In genomic region chr9:35733109-35733541, GRCh38 we compare ENCODE assay signal across 8 cellular contexts. TPM values are rescaled to one million over a fixed set of nuclear protein-coding genes. Genes with fewer than 3 reads are reported as not detected.
A peak's percentile ranks its signal among the peaks of the same experiment; 100 is the strongest.
DNase-seq lines count a peak whose midpoint lies in the region; ATAC-seq and TF ChIP-seq lines count a peak whose summit lies in the region.

No MANE protein-coding gene starts in this region.

- intact Hi-C loops in HCT116 (cut with micrococcal nuclease) = no loop called here
- intact Hi-C loops in lower lobe of right lung (cut with DNase I) = no loop called here
- intact Hi-C loops in aorta (cut with DNase I) = loop anchor here in 1 of 2 donors (2.0 kb wide), 1 partner anchor 128 kb away; the partner anchor contains the start of gene TESK1

- H3K4me3 ChIP-seq in HCT116 (replicated peaks in 1 of 2; ENCODE audit: low read depth in 1 of 2, low read length in 2 of 2) (peak overlapping the region; percentile 92 to 94), OCI-LY1 (ENCODE audit: low read depth, low read length, poor library complexity, severe bottlenecking) (peak overlapping the region; percentile 96), cardiac fibroblast (replicated peaks in 1 of 2; ENCODE audit: low read depth in 2 of 2, low read length in 2 of 2) (peak overlapping the region; percentile 86 to 87), lower lobe of right lung (peak overlapping the region; percentile 84), aorta (ENCODE audit: low read length in 2 of 2) (peak overlapping the region in 1 of 2 donors; percentile 68)

- no peak for TF ChIP-seq POLR2A in HCT116 (IDR thresholded peaks at IDR 0.05; ENCODE audit: borderline replicate concordance, extremely low read depth, insufficient read depth, insufficient read length)

- TF ChIP-seq CTCF in HCT116 (IDR thresholded peaks at IDR 0.05 in 2 of 3, conservative IDR thresholded peaks at IDR 0.05 in 1 of 3; ENCODE audit: borderline replicate concordance in 1 of 3, insufficient read depth in 1 of 3, low read depth in 2 of 3, low read length in 2 of 3) (peak in 1 of 3 experiments; percentile 27; a peak in 2 of 6 replicates), OCI-LY1 (IDR thresholded peaks at IDR 0.05; ENCODE audit: low read length) (peak; percentile 6; the same call in 1 of the 2 replicates), cardiac fibroblast (IDR thresholded peaks at IDR 0.05; ENCODE audit: low read depth, low read length) (no peak), lower lobe of right lung (IDR thresholded peaks at IDR 0.05) (no peak)

- no peak for TF ChIP-seq RAD21 in HCT116 (IDR thresholded peaks at IDR 0.05; ENCODE audit: low read depth)

- H3K9me2 ChIP-seq in HCT116 (ENCODE audit: insufficient read depth) (no peaks in the 10 kb centered on the region), OCI-LY1 (ENCODE audit: low read depth, low read length) (no peaks in the 10 kb centered on the region)

- CTCF ChIA-PET in HCT116 (lab: Charles Lee) = interaction anchor here (0.8 to 4.0 kb wide), 15 partner anchors 8 to 179 kb away, joined by 3 to 21 read pairs (median 6); partner anchors contain the start of genes ARHGEF39, CCDC107, GBA2 and RGP1

- H3K79me2 ChIP-seq in HCT116 (ENCODE audit: insufficient read depth, low read length) = peaks cover 51% of the 10 kb centered on the region
- peaks cover 26% of the 10 kb centered on the region for H3K79me2 ChIP-seq in OCI-LY1 (ENCODE audit: insufficient read depth, low read length)

- peak overlapping the region; percentile 83 for H3K9ac ChIP-seq in HCT116 (ENCODE audit: low read length)
- peak overlapping the region; percentile 95 for H3K9ac ChIP-seq in OCI-LY1 (ENCODE audit: low read length)

- H3K4me2 ChIP-seq in HCT116 (ENCODE audit: low read length) = peak overlapping the region; percentile 81
- peak overlapping the region; percentile 94 for H3K4me2 ChIP-seq in OCI-LY1 (ENCODE audit: low read length)

- in situ Hi-C loops in Caki2 (cut with HindIII; ENCODE audit: low pct_unique_long_range_greater_than_20kb, low sequenced_read_pairs) = no loop called here

- DNase-seq in Caki2 (ENCODE audit: low read depth) (peak; percentile 59), HCT116 (ENCODE audit: low read depth, low spot score) (peak; percentile 79), cardiac fibroblast (ENCODE audit: low read depth in 2 of 2) (peak; percentile 58 to 68), lower lobe of right lung (no peak), aorta (peak in 1 of 2 donors; percentile 38)

- H3K36me3 ChIP-seq in HCT116 (ENCODE audit: control insufficient read depth in 1 of 2, insufficient read depth in 2 of 2, low read length in 2 of 2) (peaks cover 19 to 24% of the 10 kb centered on the region in 2 experiments; a peak in 3 of 4 replicates), OCI-LY1 (ENCODE audit: insufficient read depth, low read length) (peaks cover 33% of the 10 kb centered on the region), lower lobe of right lung (peaks cover 41% of the 10 kb centered on the region), aorta (ENCODE audit: control insufficient read depth in 1 of 2, insufficient read depth in 2 of 2, low read length in 1 of 2) (peaks cover 0 to 6% of the 10 kb centered on the region in 2 donors)

- WGBS in aorta, 2 donors = 3 to 6% methylated on average over 3 of the region's 3 CpGs

- RAD21 ChIA-PET in HCT116 (lab: Charles Lee; ENCODE audit: low non-redundant PET in 1 of 2, low total read pairs in 2 of 2, uncharacterized antibody in 2 of 2, unreplicated experiment in 2 of 2) = no interaction called here

- H3K4me1 ChIP-seq in HCT116 (ENCODE audit: control insufficient read depth in 1 of 2, insufficient read depth in 2 of 2, low read length in 2 of 2) (peaks cover 22 to 37% of the 10 kb centered on the region in 2 experiments), OCI-LY1 (ENCODE audit: insufficient read depth, low read length, severe bottlenecking) (peaks cover 45% of the 10 kb centered on the region), lower lobe of right lung (peaks cover 48% of the 10 kb centered on the region), aorta (ENCODE audit: control insufficient read depth in 1 of 2, insufficient read depth in 2 of 2, low read length in 2 of 2) (no peaks in the 10 kb centered on the region)

- POLR2A ChIA-PET in HCT116 (lab: Charles Lee) = interaction anchor here (1.0 to 2.6 kb wide), 7 partner anchors 16 to 75 kb away, joined by 3 to 23 read pairs (median 6); partner anchors contain the start of genes ARHGEF39, CCDC107, GBA2 and RGP1

- H2AFZ ChIP-seq in HCT116 (ENCODE audit: low read depth, low read length, poor library complexity, severe bottlenecking) = peak overlapping the region; percentile 7
- H2AFZ ChIP-seq in OCI-LY1 (ENCODE audit: low read length) = no peak overlapping the region

- H3K9me3 ChIP-seq in HCT116 (ENCODE audit: control insufficient read depth in 1 of 2, insufficient read depth in 1 of 2, low read depth in 1 of 2, low read length in 2 of 2) = no peaks in the 10 kb centered on the region
- H3K9me3 ChIP-seq in OCI-LY1 (ENCODE audit: low read length) = no peaks in the 10 kb centered on the region
- H3K9me3 ChIP-seq in lower lobe of right lung = no peaks in the 10 kb centered on the region
- no peaks in the 10 kb centered on the region for H3K9me3 ChIP-seq in aorta (ENCODE audit: control insufficient read depth, low read length)

- ATAC-seq in HCT116 (peak; percentile 20), lower lobe of right lung (no peak), aorta (ENCODE audit: low FRiP score) (no peak), HG03196 (IDR thresholded peaks at IDR 0.05; ENCODE audit: unreplicated experiment) (no peak), GM21360 (IDR thresholded peaks at IDR 0.05; ENCODE audit: unreplicated experiment) (no peak)

- H3K27me3 ChIP-seq in HCT116 (ENCODE audit: insufficient read depth, low read length) (no peaks in the 10 kb centered on the region), OCI-LY1 (ENCODE audit: insufficient read depth, low read length) (no peaks in the 10 kb centered on the region), lower lobe of right lung (ENCODE audit: low read depth) (no peaks in the 10 kb centered on the region), aorta (ENCODE audit: control insufficient read depth in 1 of 2, insufficient read depth in 2 of 2, low read length in 1 of 2) (no peaks in the 10 kb centered on the region)

- H3K27ac ChIP-seq in HCT116 (ENCODE audit: low read depth, low read length) (peak overlapping the region; percentile 90), OCI-LY1 (ENCODE audit: low read depth, low read length, poor library complexity, severe bottlenecking) (peak overlapping the region; percentile 71), lower lobe of right lung (peak overlapping the region; percentile 97), aorta (ENCODE audit: low read depth in 1 of 2, low read length in 2 of 2) (peak overlapping the region; percentile 73 to 94)

- H4K20me1 ChIP-seq in HCT116 (ENCODE audit: insufficient read depth) = no peaks in the 10 kb centered on the region
- H4K20me1 ChIP-seq in OCI-LY1 (ENCODE audit: insufficient read depth, low read length) = no peaks in the 10 kb centered on the region

- no TSS peak for BruUV-seq in HCT116 (replicated peaks; lab: Mats Ljungman, UMichigan)

- no peaks in the 10 kb centered on the region for H3F3A ChIP-seq in OCI-LY1 (ENCODE audit: insufficient read depth, low read length)

TF ChIP-seq in HCT116, 20 proteins besides CTCF, POLR2A, EP300 and RAD21 (continues in another document):
- TF ChIP-seq EZH2 (IDR thresholded peaks at IDR 0.05) = no peak

RNA-seq across cellular contexts. Expression of gene CREB3, which starts 0.7 kb away (rescaled TPM):
- 53.3 and 55.1 TPM in 2 replicates for total RNA-seq in Caki2 (2014; rRNA removed; shearing (Covaris generic); ENCODE audit: low replicate concordance)
- total RNA-seq in HCT116 (2021; ENCODE audit: unreplicated experiment) = 22.3 TPM
- 24.1 and 24.6 TPM in 2 replicates for polyA plus RNA-seq in HCT116 (2012)
- total RNA-seq in lower lobe of right lung = 28.1 TPM
- total RNA-seq in aorta = 10 to 100 TPM; 39.5 to 51.3 TPM
- polyA plus RNA-seq in aorta = 10 to 100 TPM; 46.2 to 62.0 TPM

RNA-seq across cellular contexts. Expression of gene TLN1, which starts 1.1 kb away (rescaled TPM):
- total RNA-seq in Caki2 (2014; rRNA removed; shearing (Covaris generic); ENCODE audit: low replicate concordance) = 106 and 122 TPM in 2 replicates
- total RNA-seq in HCT116 (2021; ENCODE audit: unreplicated experiment) (144 TPM), lower lobe of right lung (406 TPM), aorta (1,000 to 10,000 TPM in 1 of 2 donors, 100 to 1,000 TPM in 1; 735 to 1,271 TPM)
- polyA plus RNA-seq in HCT116 (2012) = 128 and 171 TPM in 2 replicates
- 100 to 1,000 TPM; 160 to 382 TPM for polyA plus RNA-seq in aorta

RNA-seq across cellular contexts. Expression of gene GBA2, which starts 15.9 kb away (rescaled TPM):
- 17.7 and 24.7 TPM in 2 replicates for total RNA-seq in Caki2 (2014; rRNA removed; shearing (Covaris generic); ENCODE audit: low replicate concordance)
- total RNA-seq in HCT116 (2021; ENCODE audit: unreplicated experiment) = 63.6 TPM
- 58.5 and 58.8 TPM in 2 replicates for polyA plus RNA-seq in HCT116 (2012)
- 68.0 TPM for total RNA-seq in lower lobe of right lung
- 10 to 100 TPM; 83.8 to 83.9 TPM for total RNA-seq in aorta
- polyA plus RNA-seq in aorta = 100 to 1,000 TPM in 1 of 2 donors, 10 to 100 TPM in 1; 18.5 to 122 TPM

RNA-seq across cellular contexts. Expression of gene RGP1, which starts 16.0 kb away (rescaled TPM):
- 5.7 and 7.4 TPM in 2 replicates for total RNA-seq in Caki2 (2014; rRNA removed; shearing (Covaris generic); ENCODE audit: low replicate concordance)
- total RNA-seq in HCT116 (2021; ENCODE audit: unreplicated experiment) = 32.6 TPM
- 18.2 and 20.4 TPM in 2 replicates for polyA plus RNA-seq in HCT116 (2012)
- 29.6 TPM for total RNA-seq in lower lobe of right lung
- 10 to 100 TPM; 30.0 to 32.4 TPM for total RNA-seq in aorta
- 10 to 100 TPM; 11.0 to 13.0 TPM for polyA plus RNA-seq in aorta

RNA-seq across cellular contexts. Expression of gene MSMP, which starts 21.0 kb away (rescaled TPM):
- total RNA-seq in Caki2 (2014; rRNA removed; shearing (Covaris generic); ENCODE audit: low replicate concordance) = not detected in 2 replicates
- total RNA-seq in HCT116 (2021; ENCODE audit: unreplicated experiment) (1.2 TPM), lower lobe of right lung (not detected), aorta (1 to 10 TPM; 2.0 TPM)
- 0.53 and 0.81 TPM in 2 replicates for polyA plus RNA-seq in HCT116 (2012)
- polyA plus RNA-seq in aorta = not detected
